14 cellular contexts compared by ENCODE assay signal in genomic region chr3:159783780-159784747, GRCh38. TPM values are rescaled to one million over a fixed set of nuclear protein-coding genes. Genes with fewer than 3 reads are reported as not detected.
DNase-seq lines count a peak whose midpoint lies in the region; ATAC-seq and TF ChIP-seq lines count a peak whose summit lies in the region.
"Had no signal": no experiment of that assay in that cellular context is flagged by ENCODE, and none has a peak within 500 bp of the region (broad histone marks: within the 10 kb centered on the region; RNA-seq: fewer than 3 reads in every experiment).

No MANE protein-coding gene starts in this region.

- ATAC-seq in HG02763 (IDR thresholded peaks at IDR 0.05; ENCODE audit: unreplicated experiment) (peak; percentile 61), HG03354 (IDR thresholded peaks at IDR 0.05; ENCODE audit: poor library complexity, severe bottlenecking, unreplicated experiment) (no peak)
- ATAC-seq: activated T-cell treated with anti-CD3 and anti-CD28 coated beads, Interleukin-2, amount 50 U/mL, for 72 hours had no signal

- no peak for TF ChIP-seq CTCF in GM12865 (IDR thresholded peaks at IDR 0.05; ENCODE audit: insufficient read depth, low read depth, low read length, missing control alignments)
- no peak for TF ChIP-seq CTCF in mesothelial cell of epicardium (IDR thresholded peaks at IDR 0.05; ENCODE audit: unreplicated experiment)

- H3K4me3 ChIP-seq in GM12865 (ENCODE audit: low read depth, low read length) = no peak overlapping the region

- no peaks in the 10 kb centered on the region for H3K27me3 Mint-ChIP-seq in mesothelial cell of epicardium (ENCODE audit: low read depth)

- H3K27ac Mint-ChIP-seq in mesothelial cell of epicardium = peak overlapping the region; percentile 91
- H3K27ac Mint-ChIP-seq: activated T-cell treated with anti-CD3 and anti-CD28 coated beads, Interleukin-2, amount 50 U/mL, for 72 hours had no signal

- H3K4me1 Mint-ChIP-seq in mesothelial cell of epicardium = peaks cover 57% of the 10 kb centered on the region

- H3K36me3 Mint-ChIP-seq in mesothelial cell of epicardium = peaks cover 5% of the 10 kb centered on the region

- no peaks in the 10 kb centered on the region for H3K9me3 Mint-ChIP-seq in mesothelial cell of epicardium
- H3K9me3 Mint-ChIP-seq: activated T-cell treated with anti-CD3 and anti-CD28 coated beads, Interleukin-2, amount 50 U/mL, for 72 hours had no signal

- H3K4me3 Mint-ChIP-seq in mesothelial cell of epicardium = peak overlapping the region; percentile 30
- H3K4me3 Mint-ChIP-seq: activated T-cell treated with anti-CD3 and anti-CD28 coated beads, Interleukin-2, amount 50 U/mL, for 72 hours had no signal

- DNase-seq in GM12865 (ENCODE audit: low read depth) (peak; percentile 67), amniotic epithelial cell (ENCODE audit: low read depth) (peak; percentile 77), mesothelial cell of epicardium (ENCODE audit: low spot score in 2 of 2, unreplicated experiment in 2 of 2) (no peak), NCI-H1105 treated with DMSO at 0.1 percent for 48 hours (lab: John Stamatoyannopoulos, UW) (no peak), NCI-H748 treated with DMSO at 0.1 percent for 48 hours (lab: John Stamatoyannopoulos, UW) (no peak)
- no peak for DNase-seq in stimulated activated CD8-positive, alpha-beta memory T cell treated with anti-CD3 and anti-CD28 coated beads, Interleukin-4, amount 100 ng/mL, for 48 hours
- DNase-seq: activated T-cell treated with anti-CD3 and anti-CD28 coated beads, Interleukin-2, amount 50 U/mL, for 72 hours; cortex of kidney; glutamatergic neuron; GOT3; NCI-H2171; small intestine had no signal

RNA-seq across cellular contexts. Expression of gene SCHIP1, which starts 55.6 kb away (rescaled TPM):
- 9.2 to 10.6 TPM (median 9.8 TPM) in 3 replicates for total RNA-seq in mesothelial cell of epicardium
- total RNA-seq: activated T-cell treated with anti-CD3 and anti-CD28 coated beads, Interleukin-2, amount 50 U/mL, for 72 hours had no signal

Comparison
In these comparisons a context has a peak if more than half of its experiments do, and no peak if none do; other contexts are left out.
1. DNase-seq: peak in GM12865 (single experiment) and amniotic epithelial cell (single experiment); none in mesothelial cell of epicardium (0 of 2), stimulated activated CD8-positive, alpha-beta memory T cell treated with anti-CD3 and anti-CD28 coated beads, Interleukin-4, amount 100 ng/mL, for 48 hours (single experiment), NCI-H1105 treated with DMSO at 0.1 percent for 48 hours (single experiment) and NCI-H748 treated with DMSO at 0.1 percent for 48 hours (single experiment).